ENCODE assay signal across 26 cellular contexts in the genomic region with DNA sequence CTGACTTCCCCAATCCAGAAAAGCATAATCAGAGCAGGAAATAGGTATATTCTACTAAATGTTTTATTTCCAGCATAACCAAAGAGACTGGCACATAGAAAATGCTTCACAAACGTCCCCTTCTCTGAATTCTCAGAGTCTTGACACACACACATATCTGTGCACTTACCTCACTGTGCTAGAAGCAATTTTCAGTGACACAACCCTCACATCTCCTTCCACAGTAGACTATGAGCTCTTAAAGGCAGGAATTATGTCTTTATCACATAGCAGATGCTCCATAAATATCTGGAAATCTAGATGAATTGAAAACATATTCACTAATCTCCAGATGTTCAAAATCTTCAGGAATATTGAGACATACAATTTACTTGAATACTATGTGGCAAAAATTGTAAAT. TPM values are rescaled to one million over a fixed set of nuclear protein-coding genes. Genes with fewer than 3 reads are reported as not detected.
DNase-seq lines count a peak whose midpoint lies in the region; TF ChIP-seq lines count a peak whose summit lies in the region.
"Had no signal": no experiment of that assay in that cellular context is flagged by ENCODE, and none has a peak within 500 bp of the region (broad histone marks: within the 10 kb centered on the region; RNA-seq: fewer than 3 reads in every experiment).

No MANE protein-coding gene starts in this region.

- no peaks in the 10 kb centered on the region for H3K79me2 ChIP-seq in mammary epithelial cell (ENCODE audit: insufficient read depth, low read length)
- peaks cover 2% of the 10 kb centered on the region for H3K79me2 ChIP-seq in trophoblast cell (ENCODE audit: control insufficient read depth, insufficient read depth, low read length, poor library complexity)

- H3K4me1 Mint-ChIP-seq in MCF 10A (ENCODE audit: insufficient read depth, unreplicated experiment): peaks cover 12% of the 10 kb centered on the region

- no peak overlapping the region for H2BK5ac ChIP-seq in trophoblast cell (ENCODE audit: low read depth, low read length, poor library complexity)

- intact Hi-C loops in mammary epithelial cell (cut with micrococcal nuclease) (no loop called here), MCF 10A (cut with micrococcal nuclease) (no loop called here)

- TF ChIP-seq CTCF in mammary epithelial cell (conservative IDR thresholded peaks at IDR 0.05 in 1 of 2, IDR thresholded peaks at IDR 0.05 in 1 of 2; ENCODE audit: extremely low read depth in 1 of 2, insufficient read depth in 1 of 2, low read depth in 1 of 2, low read length in 2 of 2) (no peak), MCF 10A (IDR thresholded peaks at IDR 0.05; ENCODE audit: unreplicated experiment) (no peak), epithelial cell of esophagus (IDR thresholded peaks at IDR 0.05; ENCODE audit: insufficient read depth, low read depth, low read length, missing control alignments) (no peak)

- TSS peak; percentile 47 for BruUV-seq in mammary epithelial cell (replicated peaks; lab: Mats Ljungman, UMichigan)
- BruUV-seq in MCF 10A (replicated peaks; lab: Mats Ljungman, UMichigan): no TSS peak

- H3K23ac ChIP-seq in trophoblast cell (ENCODE audit: low read length): no peak overlapping the region

- H3K9me3 Mint-ChIP-seq in MCF 10A (ENCODE audit: unreplicated experiment): no peaks in the 10 kb centered on the region
- H3K9me3 Mint-ChIP-seq: HFFc6, IgD-negative memory B cell had no signal

- POLR2A ChIA-PET in MCF 10A (lab: Yijun Ruan, JAX): interaction anchor here (1.0 to 1.6 kb wide), 2 partner anchors 10 to 12 kb away, joined by 3 to 4 read pairs; no protein-coding TSS in a partner anchor

- 29% methylated on average over 1 of the region's 1 CpG for WGBS in mammary epithelial cell (ENCODE audit: low coverage, missing lambda C conversion rate)
- no CpG with 5 or more reads among the region's 1 CpG for WGBS in trophoblast cell (ENCODE audit: extremely low coverage, insufficient coverage, insufficient read length)

- peaks cover 19% of the 10 kb centered on the region for H3K4me1 ChIP-seq in mammary epithelial cell (ENCODE audit: insufficient read depth, low read length)
- H3K4me1 ChIP-seq in trophoblast cell (ENCODE audit: control insufficient read depth in 1 of 2, insufficient read depth in 2 of 2, low read length in 2 of 2): peaks cover 5 to 9% of the 10 kb centered on the region in 2 experiments
- H3K4me1 ChIP-seq: HAP-1 had no signal

- no peak overlapping the region for H3K14ac ChIP-seq in trophoblast cell (ENCODE audit: low read length)

- H3K27ac Mint-ChIP-seq in MCF 10A (ENCODE audit: low read depth, unreplicated experiment): no peak overlapping the region
- H3K27ac Mint-ChIP-seq: HFFc6, IgD-negative memory B cell had no signal

- dilution Hi-C loops in mammary epithelial cell (cut with HindIII; ENCODE audit: low sequenced_read_pairs): no loop called here

- H3K9ac ChIP-seq in mammary epithelial cell (ENCODE audit: insufficient read depth, low read length) (no peak overlapping the region), trophoblast cell (ENCODE audit: low read length) (no peak overlapping the region)
- H3K9ac ChIP-seq: KMS-11 had no signal

- H3K27ac ChIP-seq in mammary epithelial cell (ENCODE audit: insufficient read depth, low read depth, low read length) (no peak overlapping the region), trophoblast cell (ENCODE audit: low read depth, low read length) (no peak overlapping the region)
- H3K27ac ChIP-seq: 22Rv1, KMS-11, RWPE1 had no signal

- no peak overlapping the region for H2AK5ac ChIP-seq in trophoblast cell (ENCODE audit: low read length)

- H4K91ac ChIP-seq in trophoblast cell (ENCODE audit: low read depth, low read length): no peak overlapping the region

- no peaks in the 10 kb centered on the region for H3K36me3 Mint-ChIP-seq in MCF 10A (ENCODE audit: insufficient read depth, unreplicated experiment)

- no peak overlapping the region for H3K4me3 Mint-ChIP-seq in MCF 10A (ENCODE audit: unreplicated experiment)
- H3K4me3 Mint-ChIP-seq: HFFc6, IgD-negative memory B cell had no signal

- H4K12ac ChIP-seq in trophoblast cell (ENCODE audit: low read depth, low read length): no peak overlapping the region

- H3K9me3 ChIP-seq in mammary epithelial cell (replicated peaks; ENCODE audit: insufficient read depth, low read length) (no peaks in the 10 kb centered on the region), trophoblast cell (ENCODE audit: insufficient read depth, low read depth, low read length) (no peaks in the 10 kb centered on the region)
- H3K9me3 ChIP-seq: HAP-1 had no signal

- H2AFZ ChIP-seq in mammary epithelial cell (ENCODE audit: low read depth, low read length) (no peak overlapping the region), trophoblast cell (ENCODE audit: insufficient read depth, low read length, poor library complexity) (no peak overlapping the region)

- H3K27me3 Mint-ChIP-seq in MCF 10A (ENCODE audit: insufficient read depth, unreplicated experiment): no peaks in the 10 kb centered on the region

- DNase-seq in mammary epithelial cell: no peak
- DNase-seq in MCF 10A (ENCODE audit: unreplicated experiment): no peak
- DNase-seq in epithelial cell of esophagus (ENCODE audit: low read depth): peak; percentile 63
- DNase-seq in trophoblast cell: peak; percentile 48 to 86
- DNase-seq in AML-193 (lab: John Stamatoyannopoulos, UW): no peak
- DNase-seq in NOMO-1 treated with DMSO at 0.1 percent for 48 hours (lab: John Stamatoyannopoulos, UW; ENCODE audit: unreplicated experiment): no peak
- DNase-seq in glomerular visceral epithelial cell (ENCODE audit: extremely low spot score): no peak
- DNase-seq in GOT3 (lab: John Stamatoyannopoulos, UW): no peak
- DNase-seq: Calu3; DMS79 treated with DMSO at 0.1 percent for 48 hours; HFFc6; NCI-H1092; NCI-H1436 treated with DMSO at 0.1 percent for 48 hours; NCI-H187 treated with DMSO at 0.1 percent for 48 hours; NCI-H2171 treated with DMSO at 0.1 percent for 48 hours; NCI-H446 treated with DMSO at 0.1 percent for 48 hours; NCI-H526; NCI-H82; NK-92 treated with Interleukin-12 subunit alpha and Interleukin-12 subunit beta, amount 100 ng/mL, for 24 hours; SHP77 had no signal

- no peak overlapping the region for H3K4me3 ChIP-seq in mammary epithelial cell (replicated peaks in 1 of 3; ENCODE audit: insufficient read depth in 1 of 3, low read depth in 2 of 3, low read length in 3 of 3)
- H3K4me3 ChIP-seq in epithelial cell of esophagus (ENCODE audit: low read length): no peak overlapping the region
- H3K4me3 ChIP-seq in trophoblast cell (ENCODE audit: low read depth, low read length): no peak overlapping the region
- H3K4me3 ChIP-seq: HAP-1 had no signal

- H3K36me3 ChIP-seq in mammary epithelial cell (ENCODE audit: insufficient read depth, low read length): no peaks in the 10 kb centered on the region
- no peaks in the 10 kb centered on the region for H3K36me3 ChIP-seq in trophoblast cell (ENCODE audit: control insufficient read depth in 1 of 2, insufficient read depth in 2 of 2, low read length in 2 of 2)
- H3K36me3 ChIP-seq: HAP-1 had no signal

- H3K27me3 ChIP-seq in mammary epithelial cell (ENCODE audit: insufficient read depth, low read length): no peaks in the 10 kb centered on the region
- no peaks in the 10 kb centered on the region for H3K27me3 ChIP-seq in trophoblast cell (ENCODE audit: insufficient read depth, low read length)

- no peaks in the 10 kb centered on the region for H4K20me1 ChIP-seq in mammary epithelial cell (ENCODE audit: insufficient read depth, low read length)

- no peak overlapping the region for H2BK12ac ChIP-seq in trophoblast cell (ENCODE audit: low read length)

- in situ Hi-C loops in mammary epithelial cell (cut with MboI; ENCODE audit: low sequenced_read_pairs in 2 of 2): no loop called here

- no peak overlapping the region for H3K4ac ChIP-seq in trophoblast cell (ENCODE audit: low read depth, low read length)

- H3K4me2 ChIP-seq in mammary epithelial cell (ENCODE audit: insufficient read depth, low read depth, low read length) (no peak overlapping the region), trophoblast cell (ENCODE audit: low read length) (no peak overlapping the region)
- H3K4me2 ChIP-seq: KMS-11 had no signal

- H2BK120ac ChIP-seq in trophoblast cell (ENCODE audit: insufficient read depth, low read length, poor library complexity): peak overlapping the region; percentile 46

- no peak overlapping the region for H4K8ac ChIP-seq in trophoblast cell (ENCODE audit: low read depth, low read length)

- CTCF ChIA-PET in mammary epithelial cell (lab: Charles Lee; ENCODE audit: low non-redundant PET): no interaction called here
- CTCF ChIA-PET in MCF 10A (lab: Yijun Ruan, JAX): interaction anchor here (1.3 kb wide), 1 partner anchor 311 kb away, joined by 4 read pairs; no protein-coding TSS in a partner anchor

- H3K18ac ChIP-seq in trophoblast cell (ENCODE audit: low read length): no peak overlapping the region

- peaks cover 7% of the 10 kb centered on the region for H3K79me1 ChIP-seq in trophoblast cell (ENCODE audit: low read length)

RNA-seq across cellular contexts. Expression of gene SOWAHB, which starts 5.9 kb away (rescaled TPM):
- total RNA-seq in mammary epithelial cell (1 to 10 TPM; 2.9 to 8.3 TPM), MCF 10A (2022) (0.12 and 0.58 TPM in 2 replicates)
- 0.33 TPM for polyA plus RNA-seq in mammary epithelial cell
- 0.47 TPM for polyA minus RNA-seq in mammary epithelial cell
- polyA plus RNA-seq in trophoblast cell (2013): 2.1 and 2.2 TPM in 2 replicates
- total RNA-seq: SK-MEL-5 had no signal
- polyA plus RNA-seq: IgD-negative memory B cell had no signal

RNA-seq across cellular contexts. Expression of gene SEPTIN11, which starts 57.6 kb away (rescaled TPM):
- total RNA-seq in mammary epithelial cell (100 to 1,000 TPM; 156 to 188 TPM), MCF 10A (2022) (57.1 and 82.7 TPM in 2 replicates)
- 102 TPM for polyA plus RNA-seq in mammary epithelial cell
- polyA minus RNA-seq in mammary epithelial cell: 154 TPM
- 151 and 154 TPM in 2 replicates for polyA plus RNA-seq in trophoblast cell (2013)

Comparison
In these comparisons a context has a peak if more than half of its experiments do, and no peak if none do; other contexts are left out.
1. DNase-seq: peak in epithelial cell of esophagus (single experiment) and trophoblast cell (2 of 2); none in mammary epithelial cell (single experiment), MCF 10A (single experiment), AML-193 (0 of 2), NOMO-1 treated with DMSO at 0.1 percent for 48 hours (single experiment), glomerular visceral epithelial cell (single experiment) and GOT3 (single experiment).